ENCODE assay signal across 33 cellular contexts in genomic region chr15:43258781-43259180, GRCh38. TPM values are rescaled to one million over a fixed set of nuclear protein-coding genes. Genes with fewer than 3 reads are reported as not detected.
"Had no signal": no experiment of that assay in that cellular context is flagged by ENCODE, and none has a peak within 500 bp of the region (broad histone marks: within the 10 kb centered on the region; RNA-seq: fewer than 3 reads in every experiment).

No MANE protein-coding gene starts in this region.

- H3K4me3 Mint-ChIP-seq: dendritic cell treated with granulocyte-macrophage colony-stimulating factor and Interleukin-4, amounts not matched to agents 40 ng/mL and 50 ng/mL, for 4 days; effector memory CD8-positive, alpha-beta T cell; endodermal cell; immature natural killer cell had no signal

- H3K9me3 ChIP-seq: esophagus squamous epithelium, gastrocnemius medialis, heart right ventricle, left ventricle myocardium inferior, lower lobe of right lung had no signal

- H3K27ac Mint-ChIP-seq: dendritic cell treated with granulocyte-macrophage colony-stimulating factor and Interleukin-4, amounts not matched to agents 40 ng/mL and 50 ng/mL, for 4 days; effector memory CD8-positive, alpha-beta T cell; endodermal cell; immature natural killer cell had no signal

- H3K4me1 ChIP-seq: gastrocnemius medialis, heart right ventricle, left ventricle myocardium inferior, lower lobe of right lung had no signal

- H3K36me3 Mint-ChIP-seq: immature natural killer cell had no signal

- H3K27me3 ChIP-seq: gastrocnemius medialis had no signal

- H3K9me3 Mint-ChIP-seq: dendritic cell treated with granulocyte-macrophage colony-stimulating factor and Interleukin-4, amounts not matched to agents 40 ng/mL and 50 ng/mL, for 4 days; effector memory CD8-positive, alpha-beta T cell; endodermal cell; immature natural killer cell had no signal

- DNase-seq: cortex of kidney; effector CD8-positive, alpha-beta T cell; effector memory CD8-positive, alpha-beta T cell; erythroblast; esophagus squamous epithelium; foreskin fibroblast; foreskin melanocyte; gastrocnemius medialis; glutamatergic neuron; head of caudate nucleus; heart right ventricle; hippocampal formation; immature natural killer cell; islet precursor cell; kidney; kidney glomerular epithelial cell; left colon; left ventricle myocardium inferior; lower lobe of right lung; mesenchymal stem cell; midbrain had no signal

- ATAC-seq: effector memory CD8-positive, alpha-beta T cell; esophagus mucosa; gastrocnemius medialis; heart right ventricle; left colon; left lobe of liver; lower lobe of right lung had no signal

- H3K36me3 ChIP-seq: esophagus squamous epithelium, gastrocnemius medialis, heart right ventricle, left ventricle myocardium inferior, lower lobe of right lung had no signal

- H3K27ac ChIP-seq: epithelial cell of prostate, esophagus squamous epithelium, gastrocnemius medialis, heart right ventricle, left ventricle myocardium inferior, lower lobe of right lung had no signal

- H3K4me1 Mint-ChIP-seq: endodermal cell had no signal

- H3K4me3 ChIP-seq: esophagus squamous epithelium, gastrocnemius medialis, heart right ventricle, left ventricle myocardium inferior, lower lobe of right lung had no signal

RNA-seq across cellular contexts. Expression of gene TGM5, which starts 7.9 kb away (rescaled TPM):
- total RNA-seq: cerebellum, dermis microvascular lymphatic vessel endothelial cell, endodermal cell, glomerular endothelial cell, heart right ventricle, kidney, left colon, left lobe of liver, left ventricle myocardium inferior, lung microvascular endothelial cell, mononuclear cell had no signal

RNA-seq across cellular contexts. Expression of gene EPB42, which starts 38.0 kb away (rescaled TPM):
- total RNA-seq: dermis microvascular lymphatic vessel endothelial cell, endodermal cell, esophagus mucosa, esophagus squamous epithelium, gastrocnemius medialis, glomerular endothelial cell, kidney, left colon, left ventricle myocardium inferior, lower lobe of right lung, lung microvascular endothelial cell had no signal
- polyA plus RNA-seq: immature natural killer cell had no signal

RNA-seq across cellular contexts. Expression of gene TGM7, which starts 43.3 kb away (rescaled TPM):
- total RNA-seq: cerebellum, dermis microvascular lymphatic vessel endothelial cell, endodermal cell, glomerular endothelial cell, heart right ventricle, kidney, left colon, left lobe of liver, left ventricle myocardium inferior, lower leg skin, lower lobe of right lung, lung microvascular endothelial cell, mononuclear cell, mucosa of gallbladder had no signal
- polyA plus RNA-seq: heart right ventricle, immature natural killer cell had no signal
